In the genomic region with DNA sequence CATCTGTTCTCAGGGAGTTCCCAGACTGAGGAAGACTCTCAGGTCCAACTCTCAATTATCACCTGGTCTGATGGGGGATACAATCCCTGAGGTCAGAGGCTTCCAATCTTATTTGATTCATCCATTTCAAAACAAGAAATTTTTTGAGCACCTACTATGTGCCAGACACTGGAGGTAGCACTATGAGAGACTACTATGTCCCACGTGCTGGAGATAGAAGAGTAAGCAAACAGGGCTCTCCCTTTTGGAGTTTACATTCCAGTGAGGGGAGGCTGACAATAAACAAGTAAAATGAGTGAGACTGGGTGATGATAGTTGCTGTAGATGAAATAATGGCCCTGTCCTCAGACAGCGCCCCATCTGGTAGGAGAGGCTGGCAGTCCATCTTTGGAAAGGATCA, we compare ENCODE assay signal across 26 cellular contexts. TPM values are rescaled to one million over a fixed set of nuclear protein-coding genes. Genes with fewer than 3 reads are reported as not detected.
"Had no signal": no experiment of that assay in that cellular context is flagged by ENCODE, and none has a peak within 500 bp of the region (broad histone marks: within the 10 kb centered on the region; RNA-seq: fewer than 3 reads in every experiment).

No MANE protein-coding gene starts in this region.

- H3K9me3 ChIP-seq: heart left ventricle, psoas muscle, spleen, tibial nerve, upper lobe of right lung had no signal

- DNase-seq: effector CD4-positive, alpha-beta T cell; endodermal cell; foreskin melanocyte; heart left ventricle; hypothalamus; kidney glomerular epithelial cell; mammary epithelial cell; naive thymus-derived CD4-positive, alpha-beta T cell; nephron progenitor cell; psoas muscle; retina; spleen; stimulated activated CD4-positive, alpha-beta T cell treated with anti-CD3 and anti-CD28 coated beads, Interleukin-15, amount 100 ng/mL, for 24 hours; stimulated activated CD4-positive, alpha-beta T cell treated with anti-CD3 and anti-CD28 coated beads, Interleukin-1b, Interleukin-23, amount 100 ng/mL, for 48 hours; stimulated activated CD4-positive, alpha-beta T cell treated with anti-CD3 and anti-CD28 coated beads, Interleukin-4, amount 100 ng/mL, for 24 hours; upper lobe of right lung had no signal

- H3K36me3 ChIP-seq: heart left ventricle, spleen, upper lobe of right lung had no signal

- H3K4me3 ChIP-seq: coronary artery, heart left ventricle, psoas muscle, spleen, tibial nerve, upper lobe of right lung had no signal

- H3K27ac ChIP-seq: coronary artery, heart left ventricle, psoas muscle, spleen, tibial nerve, upper lobe of right lung had no signal

- ATAC-seq: heart left ventricle; naive thymus-derived CD4-positive, alpha-beta T cell; psoas muscle; sciatic nerve; stimulated activated memory B cell treated with anti-CD40 and anti-IgM and Interleukin-4, amounts not matched to agents 10 μg/mL and 1 μg/mL and 100 μg/mL, for 72 hours; upper lobe of right lung had no signal

- H3K4me1 ChIP-seq: heart left ventricle, psoas muscle, tibial nerve, upper lobe of right lung had no signal

- FAIRE-seq: islet of Langerhans had no signal

RNA-seq across cellular contexts. Expression of gene TMEM151B, which starts 16.5 kb away (rescaled TPM):
- total RNA-seq: dermis microvascular lymphatic vessel endothelial cell; liver; mammary epithelial cell; mesenteric fat pad; mononuclear cell; naive thymus-derived CD4-positive, alpha-beta T cell; psoas muscle; sciatic nerve; skeletal muscle tissue; upper lobe of right lung had no signal
- polyA plus RNA-seq: liver had no signal
